Comparison of ENCODE assay signal across 8 cellular contexts in genomic region chr1:69567847-69568434, GRCh38. TPM values are rescaled to one million over a fixed set of nuclear protein-coding genes. Genes with fewer than 3 reads are reported as not detected.
A peak's percentile ranks its signal among the peaks of the same experiment; 100 is the strongest.
DNase-seq lines count a peak whose midpoint lies in the region; ATAC-seq, FAIRE-seq and TF ChIP-seq lines count a peak whose summit lies in the region.

TSS of gene LRRC7 (plus strand) at chr1:69567922. CDS start at chr1:69568640, 718 bp downstream.

- H3K9me1 ChIP-seq in endothelial cell of umbilical vein (replicated peaks; ENCODE audit: control insufficient read depth, extremely low read depth, insufficient read depth, low read length) = no peaks in the 10 kb centered on the region

- peaks cover 15% of the 10 kb centered on the region for H3K27me3 Mint-ChIP-seq in memory B cell

- dilution Hi-C loops in endothelial cell of umbilical vein (cut with MboI; ENCODE audit: extremely low pct_ligation_motif_present, low sequenced_read_pairs) = no loop called here

- CTCF ChIA-PET in endothelial cell of umbilical vein (lab: Charles Lee) = interaction anchor here (0.6 to 1.5 kb wide), 5 partner anchors 13 to 1834 kb away, joined by 3 to 4 read pairs (median 3); no protein-coding TSS in a partner anchor

- TF ChIP-seq POLR2A in endothelial cell of umbilical vein (IDR thresholded peaks at IDR 0.05; ENCODE audit: low read depth, low read length) (no peak), transverse colon (IDR thresholded peaks at IDR 0.05) (no peak)

- H3K36me3 ChIP-seq in SJSA1 (no peaks in the 10 kb centered on the region), endothelial cell of umbilical vein (ENCODE audit: control insufficient read depth in 2 of 2, extremely low read depth in 1 of 2, insufficient read depth in 2 of 2, low read length in 2 of 2) (no peaks in the 10 kb centered on the region), transverse colon (no peaks in the 10 kb centered on the region)

- no TSS peak for BruUV-seq in endothelial cell of umbilical vein (replicated peaks; lab: Mats Ljungman, UMichigan)

- no peak for FAIRE-seq in endothelial cell of umbilical vein (lab: Jason Lieb, UNC)

- peaks cover 14% of the 10 kb centered on the region for H3K4me1 ChIP-seq in SJSA1 (replicated peaks)
- H3K4me1 ChIP-seq in endothelial cell of umbilical vein (ENCODE audit: control insufficient read depth, extremely low read depth, insufficient read depth, low read length) = peaks cover 14% of the 10 kb centered on the region
- H3K4me1 ChIP-seq in transverse colon = peaks cover 0 to 21% (median 14%) of the 10 kb centered on the region in 4 donors

- TF ChIP-seq EP300 in transverse colon (IDR thresholded peaks at IDR 0.05; ENCODE audit: low read depth) = no peak

- intact Hi-C loops in endothelial cell of umbilical vein (cut with micrococcal nuclease) = loop anchor here (10.0 kb wide), 2 partner anchors 637 to 1073 kb away; partner anchors contain the start of genes DEPDC1 and LRRC40
- intact Hi-C loops in transverse colon (cut with DNase I; ENCODE audit: low total_unique reads) = no loop called here

- no peaks in the 10 kb centered on the region for H4K20me1 ChIP-seq in endothelial cell of umbilical vein (replicated peaks; ENCODE audit: control insufficient read depth, extremely low read depth, insufficient read depth, low read length)

- H3K4me2 ChIP-seq in endothelial cell of umbilical vein (ENCODE audit: insufficient read depth, low read length) = peak within 1 kb of the TSS; percentile 94

- H3K27me3 ChIP-seq in SJSA1 (replicated peaks) = peaks cover 69% of the 10 kb centered on the region
- H3K27me3 ChIP-seq in endothelial cell of umbilical vein (ENCODE audit: control insufficient read depth in 2 of 2, insufficient read depth in 2 of 2, low read length in 2 of 2) = peaks cover 23 to 24% of the 10 kb centered on the region in 2 experiments
- peaks cover 72% of the 10 kb centered on the region for H3K27me3 ChIP-seq in transverse colon

- peaks cover 1% of the 10 kb centered on the region for H3K9me3 Mint-ChIP-seq in memory B cell

- H3K79me2 ChIP-seq in endothelial cell of umbilical vein (ENCODE audit: control insufficient read depth, insufficient read depth, low read length) = no peaks in the 10 kb centered on the region

- POLR2A ChIA-PET in endothelial cell of umbilical vein (lab: Charles Lee) = no interaction called here

- H3K27ac ChIP-seq in SJSA1 (no peak within 1 kb of the TSS), endothelial cell of umbilical vein (ENCODE audit: insufficient read depth, low read depth, low read length) (no peak within 1 kb of the TSS), transverse colon (peak within 1 kb of the TSS in 3 of 4 donors; percentile 29 to 61 (median 56))

- peak within 1 kb of the TSS; percentile 17 for H3K4me3 Mint-ChIP-seq in memory B cell

- peak within 1 kb of the TSS; percentile 12 for H3K4me3 ChIP-seq in SJSA1
- peak within 1 kb of the TSS; percentile 46 to 58 (median 51) for H3K4me3 ChIP-seq in endothelial cell of umbilical vein (replicated peaks in 1 of 3; ENCODE audit: insufficient read depth in 1 of 3, low read depth in 1 of 3, low read length in 3 of 3)
- H3K4me3 ChIP-seq in transverse colon = peak within 1 kb of the TSS; percentile 19 to 58 (median 42)

- TF ChIP-seq CTCF in endothelial cell of umbilical vein (IDR thresholded peaks at IDR 0.05; ENCODE audit: extremely low read depth in 1 of 2, insufficient read depth in 1 of 2, low read depth in 1 of 2, low read length in 2 of 2) (no peak), transverse colon (IDR thresholded peaks at IDR 0.05) (no peak)

- ATAC-seq in HG03103 (IDR thresholded peaks at IDR 0.05; ENCODE audit: low read depth, unreplicated experiment) = peak; percentile 15
- ATAC-seq in memory B cell (ENCODE audit: low read depth) = no peak
- no peak for ATAC-seq in GM18909 (IDR thresholded peaks at IDR 0.05; ENCODE audit: poor library complexity, unreplicated experiment)
- no peak for ATAC-seq in HG02588 (IDR thresholded peaks at IDR 0.05; ENCODE audit: unreplicated experiment)

- no peak within 1 kb of the TSS for H3K27ac Mint-ChIP-seq in memory B cell

- peaks cover 2% of the 10 kb centered on the region for H3K36me3 Mint-ChIP-seq in memory B cell

- H3K9ac ChIP-seq in endothelial cell of umbilical vein (replicated peaks; ENCODE audit: extremely low read depth, insufficient read depth, low read length) = no peak within 1 kb of the TSS

- in situ Hi-C loops in transverse colon (cut with MboI; ENCODE audit: low pct_ligation_motif_present in 1 of 4, low pct_unique_long_range_greater_than_20kb in 1 of 4, low sequenced_read_pairs in 3 of 4) = no loop called here

- H3K9me3 ChIP-seq in SJSA1 (replicated peaks) (0 out of 2 replicates have a peak, but pooled peaks cover 2% of the 10 kb centered on the region), endothelial cell of umbilical vein (replicated peaks; ENCODE audit: control insufficient read depth, insufficient read depth, low read length) (no peaks in the 10 kb centered on the region), transverse colon (no peaks in the 10 kb centered on the region)

- DNase-seq in EH (ENCODE audit: low read depth) (peak; percentile 0), SJSA1 (ENCODE audit: low read depth in 1 of 2, low spot score in 2 of 2) (peak; percentile 7 to 40), endothelial cell of umbilical vein (ENCODE audit: low read depth, low spot score) (peak; percentile 34), memory B cell (ENCODE audit: low spot score in 2 of 2) (no peak), transverse colon (no peak)

- H3K4me1 Mint-ChIP-seq in memory B cell = peaks cover 9% of the 10 kb centered on the region

- H2AFZ ChIP-seq in endothelial cell of umbilical vein (ENCODE audit: low read depth, low read length) = peak within 1 kb of the TSS; percentile 77

- WGBS in transverse colon (ENCODE audit: low coverage in 1 of 2), 2 donors = 0% methylated on average over 5 to 44 of the region's 57 CpGs

TF ChIP-seq in endothelial cell of umbilical vein, 7 proteins besides CTCF, POLR2A, EP300 and RAD21:
- TF ChIP-seq MAX (IDR thresholded peaks at IDR 0.05; ENCODE audit: insufficient read depth, insufficient read length) (no peak), EZH2 (IDR thresholded peaks at IDR 0.05; ENCODE audit: borderline replicate concordance, low read depth, low read length, severe bottlenecking) (no peak), FOS (IDR thresholded peaks at IDR 0.05; ENCODE audit: borderline replicate concordance, insufficient read depth, low read length) (no peak), POLR2AphosphoS5 (IDR thresholded peaks at IDR 0.05; ENCODE audit: insufficient read depth, low read depth, low read length) (no peak)

RNA-seq across cellular contexts. Expression of gene LRRC7, which starts in this region (rescaled TPM):
- 0.29 and 0.31 TPM in 2 replicates for total RNA-seq in SJSA1 (2014; rRNA removed; shearing (Covaris generic))
- total RNA-seq in endothelial cell of umbilical vein (0.11 and 0.18 TPM in 2 replicates), transverse colon (1 to 10 TPM in 1 of 4 donors, under 1 TPM in 1, not detected in 2; 0.32 to 1.1 TPM)
- 0.56 and 0.58 TPM in 2 replicates for polyA plus RNA-seq in endothelial cell of umbilical vein
- polyA plus RNA-seq in endothelial cell of umbilical vein (2011; cell fraction: cytosol; rRNA removed) = 0.30 and 0.42 TPM in 2 replicates
- polyA plus RNA-seq in endothelial cell of umbilical vein (2011; cell fraction: nucleus; rRNA removed) = 2.7 and 3.2 TPM in 2 replicates
- 0.07 and 0.19 TPM in 2 replicates for polyA plus RNA-seq in endothelial cell of umbilical vein (2012)
- 2.1 and 2.4 TPM in 2 replicates for polyA minus RNA-seq in endothelial cell of umbilical vein
- polyA minus RNA-seq in endothelial cell of umbilical vein (2011; cell fraction: cytosol; rRNA and poly(A)+ RNA removed) = not detected
- polyA minus RNA-seq in endothelial cell of umbilical vein (2011; cell fraction: nucleus; rRNA and poly(A)+ RNA removed) = 5.9 and 7.7 TPM in 2 replicates

Comparison
In these comparisons a context has a peak if more than half of its experiments do, and no peak if none do; other contexts are left out.
1. Peak in DNase-seq and H3K4me3 ChIP-seq in SJSA1; RNA of the gene not detected or under 1 TPM.
2. DNase-seq: peak in EH (single experiment) and endothelial cell of umbilical vein (single experiment); none in memory B cell (0 of 2) and transverse colon (single experiment).
3. H3K27ac ChIP-seq: peak in transverse colon (3 of 4); none in SJSA1 (single experiment) and endothelial cell of umbilical vein (single experiment).
4. Peak in every context shown above with its lines, with median percentiles within 50 percentile points of each other: H3K4me3 ChIP-seq.